Comparison of ENCODE assay signal across 8 cellular contexts in the genomic region with DNA sequence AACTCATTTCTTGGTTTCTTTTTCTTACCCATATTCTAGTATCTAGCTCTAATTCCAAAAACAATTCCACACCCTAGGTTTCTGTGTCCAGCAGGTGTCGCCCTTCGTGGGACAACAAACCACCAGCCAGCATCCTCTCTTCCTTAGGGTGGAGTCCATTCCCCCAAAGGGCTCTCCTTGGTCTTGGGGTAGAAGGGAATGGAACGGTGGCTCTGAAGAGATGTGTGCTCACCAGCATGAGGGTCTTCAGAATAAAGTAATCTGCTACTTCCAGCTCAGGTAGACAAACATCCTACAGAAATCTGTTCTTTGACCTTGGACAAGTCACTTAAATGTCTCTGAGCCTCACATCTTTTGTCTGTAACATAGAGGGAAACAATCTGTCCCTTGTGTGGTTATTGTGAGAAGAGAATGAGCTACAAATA. TPM values are rescaled to one million over a fixed set of nuclear protein-coding genes. Genes with fewer than 3 reads are reported as not detected.
A peak's percentile ranks its signal among the peaks of the same experiment; 100 is the strongest.
DNase-seq lines count a peak whose midpoint lies in the region; ATAC-seq and TF ChIP-seq lines count a peak whose summit lies in the region.

No MANE protein-coding gene starts in this region.

- TF ChIP-seq CTCF in parathyroid adenoma (IDR thresholded peaks at IDR 0.05) (peak; percentile 90), upper lobe of right lung (IDR thresholded peaks at IDR 0.05) (peak; percentile 86)

- H2AFZ ChIP-seq in parathyroid adenoma: no peak overlapping the region

- H3K9me3 ChIP-seq in parathyroid adenoma (ENCODE audit: control insufficient read depth, low read length): no peaks in the 10 kb centered on the region
- no peaks in the 10 kb centered on the region for H3K9me3 ChIP-seq in upper lobe of right lung

- H3K27ac ChIP-seq in parathyroid adenoma (no peak overlapping the region), upper lobe of right lung (no peak overlapping the region)

- H3K4me1 ChIP-seq in parathyroid adenoma (no peaks in the 10 kb centered on the region), upper lobe of right lung (no peaks in the 10 kb centered on the region)

- peak; percentile 86 for ATAC-seq in upper lobe of right lung
- ATAC-seq in HG03280 (IDR thresholded peaks at IDR 0.05; ENCODE audit: unreplicated experiment): no peak

- H3K27me3 ChIP-seq in parathyroid adenoma (ENCODE audit: control insufficient read depth, insufficient read depth, low read length): no peaks in the 10 kb centered on the region
- no peaks in the 10 kb centered on the region for H3K27me3 ChIP-seq in upper lobe of right lung

- no peak overlapping the region for H3K9ac ChIP-seq in parathyroid adenoma

- no peak overlapping the region for H3K4me2 ChIP-seq in parathyroid adenoma (ENCODE audit: low read length)

- peak; percentile 6 for DNase-seq in DMS153 (lab: John Stamatoyannopoulos, UW)
- DNase-seq in KBM-7: peak; percentile 85
- peak; percentile 82 for DNase-seq in SK-MEL-5 (ENCODE audit: low read depth, low spot score)
- peak; percentile 28 to 70 (median 58) for DNase-seq in activated naive CD4-positive, alpha-beta T cell (lab: John Stamatoyannopoulos, UW)
- peak; percentile 66 for DNase-seq in globus pallidus (ENCODE audit: low spot score)
- peak; percentile 83 for DNase-seq in upper lobe of right lung

- no peaks in the 10 kb centered on the region for H3K79me2 ChIP-seq in parathyroid adenoma

- intact Hi-C loops in upper lobe of right lung (cut with DNase I): no loop called here

- H3K36me3 ChIP-seq in parathyroid adenoma (ENCODE audit: control insufficient read depth, insufficient read depth, low read length) (no peaks in the 10 kb centered on the region), upper lobe of right lung (peaks cover 11% of the 10 kb centered on the region)

- in situ Hi-C loops in KBM-7 (cut with MboI; ENCODE audit: low pct_unique_long_range_greater_than_20kb, low sequenced_read_pairs) (loop anchor here (10.0 kb wide), 1 partner anchor 49 kb away; no protein-coding TSS in a partner anchor), SK-MEL-5 (cut with HindIII; ENCODE audit: low pct_unique_long_range_greater_than_20kb, low sequenced_read_pairs) (no loop called here)

- H3K4me3 ChIP-seq in parathyroid adenoma (ENCODE audit: low read depth, low read length): no peak overlapping the region
- no peak overlapping the region for H3K4me3 ChIP-seq in upper lobe of right lung

RNA-seq across cellular contexts. Expression of a gene that starts 7.2 kb away (rescaled TPM):
- total RNA-seq in SK-MEL-5 (2014; rRNA removed; shearing (Covaris generic)): 1.9 and 2.6 TPM in 2 replicates
- 5.0 and 8.1 TPM in 2 replicates for polyA plus RNA-seq in SK-MEL-5 (2015; cell fraction: cytosol; rRNA removed)
- 0.75 and 4.3 TPM in 2 replicates for polyA plus RNA-seq in SK-MEL-5 (2015; cell fraction: nucleus; rRNA removed)
- total RNA-seq in upper lobe of right lung: 140 TPM

RNA-seq across cellular contexts. Expression of a gene that starts 19.2 kb away (rescaled TPM):
- 34.0 and 35.3 TPM in 2 replicates for total RNA-seq in SK-MEL-5 (2014; rRNA removed; shearing (Covaris generic))
- 45.1 and 49.9 TPM in 2 replicates for polyA plus RNA-seq in SK-MEL-5 (2015; cell fraction: cytosol; rRNA removed)
- polyA plus RNA-seq in SK-MEL-5 (2015; cell fraction: nucleus; rRNA removed): 12.0 and 29.2 TPM in 2 replicates
- 197 TPM for total RNA-seq in upper lobe of right lung

RNA-seq across cellular contexts. Expression of a gene that starts 34.7 kb away (rescaled TPM):
- 96.2 and 107 TPM in 2 replicates for total RNA-seq in SK-MEL-5 (2014; rRNA removed; shearing (Covaris generic))
- 137 and 185 TPM in 2 replicates for polyA plus RNA-seq in SK-MEL-5 (2015; cell fraction: cytosol; rRNA removed)
- 311 and 340 TPM in 2 replicates for polyA plus RNA-seq in SK-MEL-5 (2015; cell fraction: nucleus; rRNA removed)
- total RNA-seq in upper lobe of right lung: 155 TPM

Comparison
In these comparisons a context has a peak if more than half of its experiments do, and no peak if none do; other contexts are left out.
1. DNase-seq: peak in every context shown above with its lines; median percentile 85 in KBM-7; 83 in upper lobe of right lung; 82 in SK-MEL-5; 66 in globus pallidus; 58 in activated naive CD4-positive, alpha-beta T cell; 6 in DMS153.
2. RNA of a gene that starts 7.2 kb away (total RNA-seq): 140 TPM in upper lobe of right lung (single experiment); 1.9 to 2.6 TPM in SK-MEL-5; every median in the first group is over 10 times any median in the second.